In the genomic region with DNA sequence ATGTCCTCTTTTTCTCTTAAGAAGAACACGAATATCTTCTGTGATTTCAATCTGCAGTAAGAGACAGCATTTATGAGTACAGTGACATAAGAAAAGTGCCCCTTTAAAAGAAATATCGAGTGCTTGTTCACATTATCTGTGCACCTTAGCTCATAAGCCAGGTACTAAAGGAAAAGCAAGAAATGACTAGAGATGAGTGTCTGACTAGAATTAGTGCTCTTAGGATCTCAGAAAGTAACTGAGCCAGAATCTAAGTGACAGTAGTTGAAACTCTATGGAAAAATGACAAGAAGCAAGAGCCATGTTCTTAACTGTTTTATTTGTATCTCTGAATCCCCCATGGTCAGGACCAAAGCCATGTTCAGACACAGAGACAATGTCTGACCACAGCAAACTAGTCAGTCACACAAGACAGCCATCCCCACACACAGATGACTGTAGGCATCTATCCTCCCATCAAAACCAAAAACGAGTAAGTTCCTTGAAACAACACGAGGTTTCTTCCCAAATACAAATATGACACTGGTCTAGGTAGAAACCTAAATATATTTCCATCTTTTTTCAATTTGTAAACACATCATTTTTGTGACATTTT, we compare ENCODE assay signal across 21 cellular contexts. TPM values are rescaled to one million over a fixed set of nuclear protein-coding genes. Genes with fewer than 3 reads are reported as not detected.
A peak's percentile ranks its signal among the peaks of the same experiment; 100 is the strongest.
DNase-seq lines count a peak whose midpoint lies in the region; ATAC-seq, FAIRE-seq and TF ChIP-seq lines count a peak whose summit lies in the region.
"Had no signal": no experiment of that assay in that cellular context is flagged by ENCODE, and none has a peak within 500 bp of the region (broad histone marks: within the 10 kb centered on the region; RNA-seq: fewer than 3 reads in every experiment).

No MANE protein-coding gene starts in this region.

- H3K4me1 Mint-ChIP-seq in natural killer cell treated with Interleukin-12 subunit alpha and Interleukin-12 subunit beta and Interleukin-15 and Interleukin-18, amount 100 ng/mL, for 72 hours (ENCODE audit: low read depth in 2 of 2): peaks cover 12 to 13% of the 10 kb centered on the region in 2 donors
- H3K4me1 Mint-ChIP-seq in natural killer cell: peaks cover 0 to 6% of the 10 kb centered on the region in 2 donors

- H3K9ac ChIP-seq in GM12878 (ENCODE audit: control insufficient read depth, insufficient read depth, low read length): no peak overlapping the region

- WGBS in GM12878 (ENCODE audit: insufficient coverage, insufficient replicate concordance, low lambda C conversion rate, missing lambda C conversion rate): 10% methylated on average over 4 of the region's 4 CpGs

- H3K27ac ChIP-seq in GM12878 (ENCODE audit: control insufficient read depth, insufficient read depth) (no peak overlapping the region; the same call in 1 of the 2 replicates), substantia nigra (ENCODE audit: low read depth, low read length, poor library complexity, severe bottlenecking) (no peak overlapping the region)

- no peaks in the 10 kb centered on the region for H3K27me3 Mint-ChIP-seq in natural killer cell treated with Interleukin-12 subunit alpha and Interleukin-12 subunit beta and Interleukin-15 and Interleukin-18, amount 100 ng/mL, for 72 hours
- no peaks in the 10 kb centered on the region for H3K27me3 Mint-ChIP-seq in natural killer cell (ENCODE audit: low read depth in 2 of 2)

- FAIRE-seq in GM12878 (lab: Jason Lieb, UNC): no peak

- peak overlapping the region; percentile 38; the same call in 1 of the 2 replicates for H3K4me2 ChIP-seq in GM12878 (ENCODE audit: control insufficient read depth, insufficient read depth)

- no peaks in the 10 kb centered on the region for H3K4me1 ChIP-seq in GM12878 (ENCODE audit: control insufficient read depth, insufficient read depth, low read length)

- ATAC-seq in natural killer cell treated with Interleukin-12 subunit alpha and Interleukin-12 subunit beta and Interleukin-15 and Interleukin-18, amount 100 ng/mL, for 72 hours: no peak
- ATAC-seq in natural killer cell (no peak), HG02759 (IDR thresholded peaks at IDR 0.05; ENCODE audit: unreplicated experiment) (peak; percentile 49), GM12878 (peak; percentile 68)

- in situ Hi-C loops in GM12878 (cut with MboI): no loop called here

- no peaks in the 10 kb centered on the region for H3K9me3 ChIP-seq in GM12878 (replicated peaks; ENCODE audit: control insufficient read depth, insufficient read depth, low read length)
- H3K9me3 ChIP-seq: HAP-1 had no signal

- no peak for DNase-seq in natural killer cell treated with Interleukin-12 subunit alpha and Interleukin-12 subunit beta and Interleukin-15 and Interleukin-18, amount 100 ng/mL, for 72 hours (ENCODE audit: low spot score)
- DNase-seq in natural killer cell: no peak
- DNase-seq in GM12878 (ENCODE audit: low read depth, low spot score): no peak
- no peak for DNase-seq in substantia nigra (lab: John Stamatoyannopoulos, UW)
- DNase-seq in activated CD4-positive, CD25-positive, alpha-beta regulatory T cell treated with anti-CD3 and anti-CD28 coated beads, Interleukin-2, amount 50 U/mL, for 72 hours: no peak
- no peak for DNase-seq in middle frontal gyrus (ENCODE audit: extremely low spot score, low spot score)
- DNase-seq: ACHN, AML-193, DMS 273 treated with DMSO at 0.1 percent for 48 hours, GDM1, KBM-7, MV-4-11, NCI-H1417 treated with DMSO at 0.1 percent for 48 hours, NCI-H1930, NCI-H446, NCI-H69, RPMI8226, SIG-M5 had no signal

- RAD21 ChIA-PET in GM12878 (lab: Charles Lee; ENCODE audit: unreplicated experiment): interaction anchor here (1.5 kb wide), 1 partner anchor 16 kb away, joined by 3 read pairs; no protein-coding TSS in a partner anchor

- SMC1A ChIA-PET in GM12878 (lab: Charles Lee; ENCODE audit: uncharacterized antibody, unreplicated experiment): interaction anchor here (0.7 to 1.7 kb wide), 5 partner anchors 12 to 159 kb away, joined by 3 to 4 read pairs (median 3); no protein-coding TSS in a partner anchor

- no peaks in the 10 kb centered on the region for H4K20me1 ChIP-seq in GM12878 (ENCODE audit: control insufficient read depth, insufficient read depth)

- H3K9me3 Mint-ChIP-seq in natural killer cell treated with Interleukin-12 subunit alpha and Interleukin-12 subunit beta and Interleukin-15 and Interleukin-18, amount 100 ng/mL, for 72 hours: no peaks in the 10 kb centered on the region
- H3K9me3 Mint-ChIP-seq in natural killer cell: no peaks in the 10 kb centered on the region
- H3K9me3 Mint-ChIP-seq: CD14-positive monocyte had no signal

- H3K27ac Mint-ChIP-seq in natural killer cell treated with Interleukin-12 subunit alpha and Interleukin-12 subunit beta and Interleukin-15 and Interleukin-18, amount 100 ng/mL, for 72 hours: peak overlapping the region in 1 of 2 donors; percentile 43
- H3K27ac Mint-ChIP-seq in natural killer cell: peak overlapping the region in 1 of 2 donors; percentile 22

- TF ChIP-seq POLR2A in GM12878 (IDR thresholded peaks at IDR 0.05; ENCODE audit: low read depth, low read length): no peak

- H3K4me3 Mint-ChIP-seq in natural killer cell treated with Interleukin-12 subunit alpha and Interleukin-12 subunit beta and Interleukin-15 and Interleukin-18, amount 100 ng/mL, for 72 hours: peak overlapping the region; percentile 44
- no peak overlapping the region for H3K4me3 Mint-ChIP-seq in natural killer cell
- H3K4me3 Mint-ChIP-seq: CD14-positive monocyte had no signal

- intact Hi-C loops in natural killer cell (cut with micrococcal nuclease) (no loop called here), GM12878 (cut with micrococcal nuclease; ENCODE audit: unreplicated experiment) (no loop called here)

- no peak overlapping the region for H3K4me3 ChIP-seq in GM12878
- H3K4me3 ChIP-seq: HAP-1 had no signal

- no peaks in the 10 kb centered on the region for H3K27me3 ChIP-seq in GM12878 (replicated peaks in 1 of 2; ENCODE audit: control insufficient read depth in 2 of 2, insufficient read depth in 2 of 2, low read length in 1 of 2)

- POLR2A ChIA-PET in GM12878 (lab: Charles Lee): no interaction called here

- BruUV-seq in GM12878 (replicated peaks; lab: Mats Ljungman, UMichigan): no TSS peak

- TF ChIP-seq CTCF in natural killer cell (IDR thresholded peaks at IDR 0.05): no peak
- TF ChIP-seq CTCF in GM12878 (IDR thresholded peaks at IDR 0.05 in 2 of 3, conservative IDR thresholded peaks at IDR 0.05 in 1 of 3; ENCODE audit: control insufficient read depth in 2 of 3, extremely low read depth in 1 of 3, insufficient read depth in 1 of 3, low read depth in 3 of 3, low read length in 3 of 3): no peak

- CTCF ChIA-PET in GM12878 (lab: Yijun Ruan, JAX): interaction anchor here (1.3 to 2.0 kb wide), 3 partner anchors 17 to 161 kb away, joined by 3 to 6 read pairs (median 5); no protein-coding TSS in a partner anchor

- peaks cover 4% of the 10 kb centered on the region for H3K79me2 ChIP-seq in GM12878 (ENCODE audit: control insufficient read depth, insufficient read depth, low read length)

- no peaks in the 10 kb centered on the region for H3K36me3 Mint-ChIP-seq in natural killer cell treated with Interleukin-12 subunit alpha and Interleukin-12 subunit beta and Interleukin-15 and Interleukin-18, amount 100 ng/mL, for 72 hours
- no peaks in the 10 kb centered on the region for H3K36me3 Mint-ChIP-seq in natural killer cell

- H2AFZ ChIP-seq in GM12878 (ENCODE audit: control insufficient read depth, low read depth, low read length): no peak overlapping the region

- no peaks in the 10 kb centered on the region; a peak in 1 of 4 replicates for H3K36me3 ChIP-seq in GM12878 (ENCODE audit: control insufficient read depth in 2 of 2, insufficient read depth in 2 of 2, low read length in 1 of 2)
- H3K36me3 ChIP-seq: HAP-1 had no signal

- TF ChIP-seq RAD21 in GM12878 (IDR thresholded peaks at IDR 0.05; ENCODE audit: insufficient read depth, low read depth, low read length): no peak

- no peak for TF ChIP-seq EP300 in GM12878 (IDR thresholded peaks at IDR 0.05; ENCODE audit: borderline replicate concordance in 1 of 2, control insufficient read depth in 1 of 2, low read depth in 2 of 2, low read length in 2 of 2)

RNA-seq across cellular contexts. Expression of gene ACSL4, which starts 36.8 kb away (rescaled TPM):
- total RNA-seq in natural killer cell treated with Interleukin-12 subunit alpha and Interleukin-12 subunit beta and Interleukin-15 and Interleukin-18, amount 100 ng/mL, for 72 hours: 10 to 100 TPM; 60.2 to 79.4 TPM
- 10 to 100 TPM; 19.8 to 28.4 (median 21.7) TPM for total RNA-seq in natural killer cell
- 94.3 and 107 TPM in 2 replicates for total RNA-seq in GM12878 (2013; cell fraction: nucleolus; rRNA removed)
- total RNA-seq in GM12878 (2014; rRNA removed): 53.5 and 60.1 TPM in 2 replicates
- total RNA-seq in GM12878 (2014; rRNA removed; fragmentation: Illumina TruSeq; extraction: Trizol): 66.6 and 71.9 TPM in 2 replicates
- total RNA-seq in GM12878 (2021): 59.1 TPM in 2 replicates
- polyA plus RNA-seq in GM12878 (2011; ENCODE audit: low read depth): 9.7 TPM
- 50.4 and 80.9 TPM in 2 replicates for polyA plus RNA-seq in GM12878 (2011; rRNA removed)
- polyA plus RNA-seq in GM12878 (2011; cell fraction: cytosol; rRNA removed): 21.7 and 25.6 TPM in 2 replicates
- polyA plus RNA-seq in GM12878 (2011; cell fraction: nucleus; rRNA removed): 25.4 and 39.7 TPM in 2 replicates
- 16.0 and 24.3 TPM in 2 replicates for polyA plus RNA-seq in GM12878 (2012)
- polyA plus RNA-seq in GM12878 (2014; fragmentation: Illumina TruSeq; extraction: Trizol): 57.5 and 78.8 TPM in 2 replicates
- 10 to 100 TPM; 20.7 to 23.6 TPM for polyA plus RNA-seq in GM12878 (2014; fragmentation: Nextera tagmentation; extraction: Ambion mirVana)
- 36.2 and 38.8 TPM in 2 replicates for polyA plus RNA-seq in GM12878 (2014; rRNA removed)
- polyA plus RNA-seq in GM12878 (2016; fragmentation: Nextera tagmentation; extraction: Ambion mirVana): 10 to 100 TPM; 35.7 to 40.4 TPM
- 86.8 and 92.8 TPM in 2 replicates for polyA minus RNA-seq in GM12878 (2011; rRNA and poly(A)+ RNA removed)
- 33.5 and 50.7 TPM in 2 replicates for polyA minus RNA-seq in GM12878 (2011; cell fraction: cytosol; rRNA and poly(A)+ RNA removed)
- 20.4 and 42.1 TPM in 2 replicates for polyA minus RNA-seq in GM12878 (2011; cell fraction: nucleus; rRNA and poly(A)+ RNA removed)

Comparison
In these comparisons a context has a peak if more than half of its experiments do, and no peak if none do; other contexts are left out.
1. ATAC-seq: peak in HG02759 (single experiment) and GM12878 (single experiment); none in natural killer cell treated with Interleukin-12 subunit alpha and Interleukin-12 subunit beta and Interleukin-15 and Interleukin-18, amount 100 ng/mL, for 72 hours (0 of 2) and natural killer cell (0 of 3).